Comparison of ENCODE assay signal across 27 cellular contexts in the genomic region with DNA sequence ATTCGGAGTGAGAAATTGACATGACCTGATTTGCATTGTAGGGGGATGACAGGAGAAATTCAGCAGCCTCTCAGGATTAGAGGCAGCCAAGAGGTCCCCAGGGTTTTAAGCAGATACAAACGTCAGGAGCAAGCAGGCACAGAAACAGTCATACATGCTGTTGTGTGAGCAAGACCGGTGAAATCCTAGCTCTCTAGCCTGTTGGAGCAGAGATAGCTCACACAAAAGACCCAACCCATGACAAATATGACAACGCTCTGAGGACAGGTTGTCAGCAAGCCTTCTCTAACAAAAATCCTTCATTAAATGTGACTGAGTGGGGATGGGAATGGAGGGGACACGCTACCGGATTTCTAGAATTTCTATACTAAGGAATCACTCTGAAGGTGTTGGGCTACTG.
"Had no signal": no experiment of that assay in that cellular context is flagged by ENCODE, and none has a peak within 500 bp of the region (broad histone marks: within the 10 kb centered on the region; RNA-seq: fewer than 3 reads in every experiment).

No MANE protein-coding gene starts in this region.

- ATAC-seq: body of pancreas, gastrocnemius medialis, left colon, right cardiac atrium had no signal

- H3K36me3 Mint-ChIP-seq: activated naive CD8-positive, alpha-beta T cell treated with anti-CD3 and anti-CD28 coated beads for 36 hours; immature natural killer cell had no signal

- H3K9me3 Mint-ChIP-seq: activated naive CD8-positive, alpha-beta T cell treated with anti-CD3 and anti-CD28 coated beads for 36 hours; immature natural killer cell had no signal

- H3K27ac Mint-ChIP-seq: activated naive CD4-positive, alpha-beta T cell treated with anti-CD3 and anti-CD28 coated beads for 36 hours; activated naive CD8-positive, alpha-beta T cell treated with anti-CD3 and anti-CD28 coated beads for 36 hours; immature natural killer cell had no signal

- H2AFZ ChIP-seq: parathyroid adenoma had no signal

- H3K27me3 Mint-ChIP-seq: activated naive CD8-positive, alpha-beta T cell treated with anti-CD3 and anti-CD28 coated beads for 36 hours had no signal

- H3K4me3 Mint-ChIP-seq: activated naive CD4-positive, alpha-beta T cell treated with anti-CD3 and anti-CD28 coated beads for 36 hours; activated naive CD8-positive, alpha-beta T cell treated with anti-CD3 and anti-CD28 coated beads for 36 hours; immature natural killer cell; nephron had no signal

- DNase-seq: activated CD4-positive, alpha-beta T cell treated with anti-CD3 and anti-CD28 coated beads for 4 hours; activated CD4-positive, alpha-beta T cell treated with anti-CD3 and anti-CD28 coated beads, Interleukin-2, amount 50 U/mL, for 4 hours; activated CD4-positive, CD25-positive, alpha-beta regulatory T cell; activated CD8-positive, alpha-beta memory T cell treated with anti-CD3 and anti-CD28 coated beads for 24 hours; activated effector memory CD4-positive, alpha-beta T cell treated with Interleukin-2 at 50 U/mL for 16 hours; activated naive CD4-positive, alpha-beta T cell treated with anti-CD3 and anti-CD28 coated beads for 36 hours; activated naive CD8-positive, alpha-beta T cell treated with anti-CD3 and anti-CD28 coated beads for 36 hours; adrenal gland; aorta; body of pancreas; dermis blood vessel endothelial cell; effector memory CD4-positive, alpha-beta T cell; erythroblast; gastrocnemius medialis; head of caudate nucleus; hippocampal formation; immature natural killer cell; kidney; left colon; mammary epithelial cell; occipital lobe; right cardiac atrium; spleen; stimulated activated naive CD4-positive, alpha-beta T cell treated with Interleukin-2 at 50 U/mL for 16 hours had no signal

- H3K79me2 ChIP-seq: parathyroid adenoma had no signal

- H3K4me1 ChIP-seq: adrenal gland, body of pancreas, gastrocnemius medialis, parathyroid adenoma, spleen, tibial nerve had no signal

- H3K4me1 Mint-ChIP-seq: activated naive CD8-positive, alpha-beta T cell treated with anti-CD3 and anti-CD28 coated beads for 36 hours; immature natural killer cell had no signal

- H3K9me3 ChIP-seq: adrenal gland, body of pancreas, gastrocnemius medialis had no signal

- H3K27ac ChIP-seq: adrenal gland, body of pancreas, gastrocnemius medialis, parathyroid adenoma, spleen, tibial nerve had no signal

- H3K4me3 ChIP-seq: adrenal gland, body of pancreas, gastrocnemius medialis, spleen, tibial nerve had no signal

- H3K27me3 ChIP-seq: adrenal gland, body of pancreas, gastrocnemius medialis, spleen, tibial nerve had no signal

- H3K36me3 ChIP-seq: adrenal gland, gastrocnemius medialis, spleen, tibial nerve had no signal
